8 cellular contexts compared by ENCODE assay signal in genomic region chr2:135744761-135745314, GRCh38. TPM values are rescaled to one million over a fixed set of nuclear protein-coding genes. Genes with fewer than 3 reads are reported as not detected.
DNase-seq lines count a peak whose midpoint lies in the region; ATAC-seq, FAIRE-seq and TF ChIP-seq lines count a peak whose summit lies in the region.

No MANE protein-coding gene starts in this region.

- no peaks in the 10 kb centered on the region for H3K27me3 Mint-ChIP-seq in Caco-2 (ENCODE audit: insufficient read depth, unreplicated experiment)

- H3K27me3 ChIP-seq in Caco-2 (replicated peaks; ENCODE audit: control insufficient read depth, insufficient read depth, low read length) (no peaks in the 10 kb centered on the region), endocrine pancreas (ENCODE audit: control insufficient read depth, insufficient read depth, low read length) (no peaks in the 10 kb centered on the region), spleen (replicated peaks in 1 of 7) (no peaks in the 10 kb centered on the region)

- no peak for ATAC-seq in GM21737 (IDR thresholded peaks at IDR 0.05; ENCODE audit: unreplicated experiment)
- ATAC-seq in GM21447 (IDR thresholded peaks at IDR 0.05; ENCODE audit: unreplicated experiment): no peak

- TF ChIP-seq POLR2A in H54 (IDR thresholded peaks at IDR 0.05; ENCODE audit: low read depth, low read length): no peak
- no peak for TF ChIP-seq POLR2A in spleen (IDR thresholded peaks at IDR 0.05)

- no TSS peak for BruUV-seq in Caco-2 (replicated peaks; lab: Mats Ljungman, UMichigan)

- no peak overlapping the region for H3K27ac Mint-ChIP-seq in Caco-2 (ENCODE audit: unreplicated experiment)

- 86 to 92% (median 90%) methylated on average over 5 of the region's 5 CpGs for WGBS in spleen, 5 donors

- H3K4me3 ChIP-seq in Caco-2 (ENCODE audit: low read depth, low read length) (no peak overlapping the region), endocrine pancreas (ENCODE audit: control insufficient read depth, insufficient read depth, low read length) (peak overlapping the region; percentile 100), spleen (no peak overlapping the region)

- peaks cover 49% of the 10 kb centered on the region for H3K36me3 Mint-ChIP-seq in Caco-2 (ENCODE audit: insufficient read depth, unreplicated experiment)

- H3K4me1 Mint-ChIP-seq in Caco-2 (ENCODE audit: low read depth, unreplicated experiment): peaks cover 8% of the 10 kb centered on the region

- H3K27ac ChIP-seq in spleen: no peak overlapping the region

- POLR2A ChIA-PET in Caco-2 (lab: Charles Lee): no interaction called here

- H3K4me1 ChIP-seq in Caco-2: peaks cover 18% of the 10 kb centered on the region; the same call in 1 of the 2 replicates
- peaks cover 8% of the 10 kb centered on the region for H3K4me1 ChIP-seq in endocrine pancreas (ENCODE audit: control insufficient read depth, insufficient read depth, low read length)
- peaks cover 26 to 62% (median 38%) of the 10 kb centered on the region in 6 donors for H3K4me1 ChIP-seq in spleen

- H3K4me3 Mint-ChIP-seq in Caco-2 (ENCODE audit: unreplicated experiment): no peak overlapping the region

- intact Hi-C loops in Caco-2 (cut with micrococcal nuclease; ENCODE audit: unreplicated experiment) (no loop called here), spleen (cut with DNase I; ENCODE audit: low total_unique reads) (loop anchor here (10.0 kb wide), 1 partner anchor 680 kb away; no protein-coding TSS in a partner anchor)

- DNase-seq in Caco-2: peak; percentile 49 to 54
- DNase-seq in H54 (ENCODE audit: insufficient read length, low spot score): no peak
- peak; percentile 44 for DNase-seq in RPMI7951 (ENCODE audit: low read depth)
- peak; percentile 29 for DNase-seq in spleen
- no peak for DNase-seq in middle frontal gyrus (ENCODE audit: extremely low spot score, low spot score)

- FAIRE-seq in H54 (lab: Jason Lieb, UNC): peak; percentile 64

- H3K36me3 ChIP-seq in Caco-2 (ENCODE audit: control insufficient read depth, insufficient read depth, low read length) (peaks cover 2% of the 10 kb centered on the region; the same call in 1 of the 2 replicates), endocrine pancreas (ENCODE audit: control insufficient read depth, insufficient read depth, low read length) (peaks cover 3% of the 10 kb centered on the region), spleen (peaks cover 0 to 42% (median 16%) of the 10 kb centered on the region in 6 donors)

- no peak overlapping the region for H3K9ac ChIP-seq in endocrine pancreas (ENCODE audit: control insufficient read depth, insufficient read depth, low read length)

- no peaks in the 10 kb centered on the region for H3K9me3 ChIP-seq in Caco-2
- H3K9me3 ChIP-seq in endocrine pancreas (ENCODE audit: control insufficient read depth, low read length): no peaks in the 10 kb centered on the region
- no peaks in the 10 kb centered on the region for H3K9me3 ChIP-seq in spleen

- TF ChIP-seq CTCF in Caco-2 (IDR thresholded peaks at IDR 0.05; ENCODE audit: insufficient read depth in 1 of 2, low read depth in 1 of 2, low read length in 1 of 2, severe bottlenecking in 1 of 2, unreplicated experiment in 1 of 2) (no peak), spleen (IDR thresholded peaks at IDR 0.05 in 8 of 11, conservative IDR thresholded peaks at IDR 0.05 in 3 of 11) (peak in 1 of 11 experiments; percentile 14)

- no peaks in the 10 kb centered on the region for H3K9me3 Mint-ChIP-seq in Caco-2 (ENCODE audit: unreplicated experiment)

- CTCF ChIA-PET in Caco-2 (lab: Charles Lee): interaction anchor here (0.9 to 1.0 kb wide), 2 partner anchors 53 to 214 kb away, joined by 3 read pairs; partner anchors contain the start of genes R3HDM1 and ZRANB3

RNA-seq across cellular contexts. Expression of gene UBXN4, which starts 3.2 kb away (rescaled TPM):
- 98.1 and 99.3 TPM in 2 replicates for total RNA-seq in Caco-2 (2022)
- 44.1 and 60.9 TPM in 2 replicates for total RNA-seq in RPMI7951 (2014; rRNA removed; shearing (Covaris generic))
- 100 to 1,000 TPM in 1 of 7 donors, 10 to 100 TPM in 6; 83.6 to 101 (median 92.7) TPM for total RNA-seq in spleen
- 10 to 100 TPM; 36.6 to 40.7 (median 37.2) TPM for polyA plus RNA-seq in spleen

Comparison
In these comparisons a context has a peak if more than half of its experiments do, and no peak if none do; other contexts are left out.
1. DNase-seq: peak in Caco-2 (2 of 2), RPMI7951 (single experiment) and spleen (single experiment); none in H54 (single experiment) and middle frontal gyrus (single experiment).